ENCODE assay signal across 9 cellular contexts in genomic region chr12:12734561-12735071, GRCh38. TPM values are rescaled to one million over a fixed set of nuclear protein-coding genes. Genes with fewer than 3 reads are reported as not detected.
DNase-seq lines count a peak whose midpoint lies in the region; TF ChIP-seq lines count a peak whose summit lies in the region.
"Had no signal": no experiment of that assay in that cellular context is flagged by ENCODE, and none has a peak within 500 bp of the region (broad histone marks: within the 10 kb centered on the region; RNA-seq: fewer than 3 reads in every experiment).

No MANE protein-coding gene starts in this region.

- H3K4me2 ChIP-seq in OCI-LY7 (ENCODE audit: low read length) = no peak overlapping the region; the same call in 1 of the 2 replicates
- H3K4me2 ChIP-seq: PC-9 had no signal

- H3K36me3 Mint-ChIP-seq in CD8-positive, alpha-beta memory T cell = peaks cover 0 to 6% (median 5%) of the 10 kb centered on the region in 3 donors

- H3K4me1 Mint-ChIP-seq in CD8-positive, alpha-beta memory T cell = peaks cover 36 to 57% (median 56%) of the 10 kb centered on the region in 3 donors

- H2AFZ ChIP-seq in OCI-LY7 (ENCODE audit: low read length) = no peak overlapping the region
- H2AFZ ChIP-seq: PC-9 had no signal

- no peak for DNase-seq in CD8-positive, alpha-beta memory T cell
- DNase-seq in RPMI7951 (ENCODE audit: low read depth) = peak; percentile 61
- peak; percentile 68 for DNase-seq in fibroblast of peridontal ligament (ENCODE audit: extremely low read depth)
- peak; percentile 42 for DNase-seq in renal cortical epithelial cell (ENCODE audit: low read depth)
- no peak for DNase-seq in cortex of kidney (lab: John Stamatoyannopoulos, UW)
- DNase-seq in NCI-H2081 (lab: John Stamatoyannopoulos, UW) = no peak
- no peak for DNase-seq in NCI-H1417 (lab: John Stamatoyannopoulos, UW)
- no peak for DNase-seq in OCI-LY7 (ENCODE audit: low spot score)
- DNase-seq: PC-9 had no signal

- 0 out of 2 replicates have a peak, but pooled peaks cover 5% of the 10 kb centered on the region for H4K20me1 ChIP-seq in OCI-LY7 (ENCODE audit: insufficient read depth, low read length)

- no peak overlapping the region for H3K4me3 ChIP-seq in CD8-positive, alpha-beta memory T cell (ENCODE audit: low read length)
- no peak overlapping the region for H3K4me3 ChIP-seq in OCI-LY7 (ENCODE audit: low read depth, low read length, poor library complexity, severe bottlenecking)
- H3K4me3 ChIP-seq: PC-9 had no signal

- no peaks in the 10 kb centered on the region for H3K36me3 ChIP-seq in CD8-positive, alpha-beta memory T cell (ENCODE audit: insufficient read depth, low read length)
- peaks cover 38% of the 10 kb centered on the region for H3K36me3 ChIP-seq in OCI-LY7 (ENCODE audit: insufficient read depth, low read length)

- H3K4me1 ChIP-seq in CD8-positive, alpha-beta memory T cell (ENCODE audit: insufficient read depth, low read length) = peaks cover 34% of the 10 kb centered on the region
- peaks cover 17% of the 10 kb centered on the region for H3K4me1 ChIP-seq in OCI-LY7 (ENCODE audit: insufficient read depth, low read length, poor library complexity, severe bottlenecking)

- peaks cover 40% of the 10 kb centered on the region; the same call in 1 of the 2 replicates for H3K79me2 ChIP-seq in OCI-LY7 (ENCODE audit: insufficient read depth, low read depth, low read length)

- H3K27me3 Mint-ChIP-seq in CD8-positive, alpha-beta memory T cell = no peaks in the 10 kb centered on the region

- CTCF ChIA-PET in CD8-positive, alpha-beta memory T cell (lab: Charles Lee) = interaction anchor here (3.3 to 5.1 kb wide), 6 partner anchors 9 to 368 kb away, joined by 14 to 86 read pairs (median 56); partner anchors contain the start of gene CDKN1B
- CTCF ChIA-PET in OCI-LY7 (lab: Charles Lee; ENCODE audit: unreplicated experiment) = no interaction called here

- POLR2A ChIA-PET in CD8-positive, alpha-beta memory T cell (lab: Charles Lee) = interaction anchor here (0.6 to 4.5 kb wide), 4 partner anchors 10 to 378 kb away, joined by 4 to 127 read pairs (median 35); partner anchors contain the start of genes BORCS5 and CDKN1B
- POLR2A ChIA-PET in OCI-LY7 (lab: Charles Lee) = interaction anchor here (3.7 to 4.5 kb wide), 2 partner anchors 8 to 12 kb away, joined by 26 to 43 read pairs; no protein-coding TSS in a partner anchor

- no peaks in the 10 kb centered on the region for H3K9me3 ChIP-seq in CD8-positive, alpha-beta memory T cell (ENCODE audit: low read length)
- H3K9me3 ChIP-seq in OCI-LY7 (ENCODE audit: low read length) = no peaks in the 10 kb centered on the region

- intact Hi-C loops in OCI-LY7 (cut with micrococcal nuclease; ENCODE audit: unreplicated experiment) = no loop called here

- no peaks in the 10 kb centered on the region for H3K9me3 Mint-ChIP-seq in CD8-positive, alpha-beta memory T cell

- peak overlapping the region; percentile 75 to 98 (median 94) for H3K27ac Mint-ChIP-seq in CD8-positive, alpha-beta memory T cell

- H3K27ac ChIP-seq in CD8-positive, alpha-beta memory T cell (ENCODE audit: low read depth, low read length) = no peak overlapping the region
- no peak overlapping the region for H3K27ac ChIP-seq in OCI-LY7 (ENCODE audit: low read depth, low read length, poor library complexity, severe bottlenecking)
- H3K27ac ChIP-seq: PC-9 had no signal

- peak overlapping the region in 5 of 7 donors; percentile 25 to 80 (median 45) for H3K4me3 Mint-ChIP-seq in CD8-positive, alpha-beta memory T cell

- TF ChIP-seq CTCF in OCI-LY7 (conservative IDR thresholded peaks at IDR 0.05; ENCODE audit: low read length) = no peak

- no peaks in the 10 kb centered on the region for H3K9me2 ChIP-seq in OCI-LY7 (ENCODE audit: insufficient read depth, low read length)

- BruUV-seq in OCI-LY7 (replicated peaks; lab: Mats Ljungman, UMichigan) = no TSS peak

- no peaks in the 10 kb centered on the region for H3K27me3 ChIP-seq in CD8-positive, alpha-beta memory T cell (ENCODE audit: insufficient read depth, low read length, poor library complexity, severe bottlenecking)

RNA-seq across cellular contexts. Expression of gene CDKN1B, which starts 17.4 kb away (rescaled TPM):
- 10 to 100 TPM; 47.1 to 48.7 TPM for total RNA-seq in CD8-positive, alpha-beta memory T cell
- polyA plus RNA-seq in CD8-positive, alpha-beta memory T cell = 10.0 TPM
- 26.6 and 30.8 TPM in 2 replicates for total RNA-seq in RPMI7951 (2014; rRNA removed; shearing (Covaris generic))
- total RNA-seq in renal cortical epithelial cell (22.7 and 24.5 TPM in 2 replicates), OCI-LY7 (2022) (45.3 and 54.7 TPM in 2 replicates)
- total RNA-seq in OCI-LY7 (2014; rRNA removed; shearing (Covaris generic)) = 59.4 and 65.7 TPM in 2 replicates

RNA-seq across cellular contexts. Expression of gene GPR19, which starts 38.6 kb away (rescaled TPM):
- 1 to 10 TPM; 9.1 TPM for total RNA-seq in CD8-positive, alpha-beta memory T cell
- 1.3 TPM for polyA plus RNA-seq in CD8-positive, alpha-beta memory T cell
- total RNA-seq in RPMI7951 (2014; rRNA removed; shearing (Covaris generic)) = 2.2 and 3.6 TPM in 2 replicates
- total RNA-seq in renal cortical epithelial cell (0.15 TPM in 1 of 2 replicates, not detected in the other), OCI-LY7 (2022) (16.9 and 24.2 TPM in 2 replicates)
- total RNA-seq in OCI-LY7 (2014; rRNA removed; shearing (Covaris generic)) = 13.6 and 17.3 TPM in 2 replicates

RNA-seq across cellular contexts. Expression of gene APOLD1, which starts 50.8 kb away (rescaled TPM):
- 1 to 10 TPM; 2.7 TPM for total RNA-seq in CD8-positive, alpha-beta memory T cell
- 0.68 TPM for polyA plus RNA-seq in CD8-positive, alpha-beta memory T cell
- total RNA-seq in RPMI7951 (2014; rRNA removed; shearing (Covaris generic)) = 12.6 and 12.7 TPM in 2 replicates
- total RNA-seq in renal cortical epithelial cell = 1.5 and 3.6 TPM in 2 replicates
- 12.2 and 22.5 TPM in 2 replicates for total RNA-seq in OCI-LY7 (2014; rRNA removed; shearing (Covaris generic))
- total RNA-seq in OCI-LY7 (2022) = 25.8 and 29.5 TPM in 2 replicates

Comparison
In these comparisons a context has a peak if more than half of its experiments do, and no peak if none do; other contexts are left out.
1. DNase-seq: peak in RPMI7951 (single experiment), fibroblast of peridontal ligament (single experiment) and renal cortical epithelial cell (single experiment); none in CD8-positive, alpha-beta memory T cell (0 of 5), cortex of kidney (single experiment), NCI-H2081 (0 of 2), NCI-H1417 (0 of 3) and OCI-LY7 (single experiment).